ENCODE assay signal across 22 cellular contexts in the genomic region with DNA sequence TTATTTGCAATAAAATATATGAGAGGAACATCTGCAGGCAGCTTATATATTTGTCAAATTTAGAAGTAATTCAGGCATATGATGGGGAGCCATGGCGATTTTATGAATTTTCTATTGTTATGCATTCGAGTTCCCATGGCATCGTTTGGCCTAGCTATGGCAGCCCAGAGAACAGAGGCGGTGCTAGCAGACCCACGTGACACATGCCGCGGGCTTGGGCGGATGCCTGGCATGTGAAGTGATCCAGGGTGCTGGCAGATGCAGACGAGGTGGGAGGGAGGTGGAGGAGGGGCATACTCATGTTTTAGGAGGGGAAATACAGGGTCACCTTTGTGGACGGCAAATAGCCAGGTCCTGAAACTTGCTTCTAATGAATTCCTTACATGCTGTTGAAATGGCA.
DNase-seq lines count a peak whose midpoint lies in the region; FAIRE-seq and TF ChIP-seq lines count a peak whose summit lies in the region.
"Had no signal": no experiment of that assay in that cellular context is flagged by ENCODE, and none has a peak within 500 bp of the region (broad histone marks: within the 10 kb centered on the region; RNA-seq: fewer than 3 reads in every experiment).

No MANE protein-coding gene starts in this region.

- no peaks in the 10 kb centered on the region for H3K27me3 ChIP-seq in mucosa of rectum (ENCODE audit: control insufficient read depth in 2 of 2, insufficient read depth in 2 of 2, low read length in 2 of 2)
- no peaks in the 10 kb centered on the region for H3K27me3 ChIP-seq in WERI-Rb-1 (ENCODE audit: insufficient read depth, low read depth, severe bottlenecking)
- H3K27me3 ChIP-seq: esophagus muscularis mucosa, left lung had no signal

- FAIRE-seq in urothelium cell line (lab: Jason Lieb, UNC) = no peak
- FAIRE-seq: GM12891 had no signal

- H3K9me3 ChIP-seq in mucosa of rectum (ENCODE audit: control insufficient read depth in 2 of 2, low read length in 2 of 2) (no peaks in the 10 kb centered on the region), WERI-Rb-1 (ENCODE audit: severe bottlenecking) (no peaks in the 10 kb centered on the region)
- H3K9me3 ChIP-seq: esophagus muscularis mucosa, left lung, thoracic aorta had no signal

- H3K9ac ChIP-seq in mucosa of rectum (ENCODE audit: low read depth in 1 of 2, low read length in 2 of 2) = no peak overlapping the region

- H3K27ac ChIP-seq in 22Rv1 (peak overlapping the region; percentile 55), mucosa of rectum (ENCODE audit: low read depth in 2 of 2, low read length in 2 of 2) (peak overlapping the region; percentile 73), WERI-Rb-1 (no peak overlapping the region)
- H3K27ac ChIP-seq: esophagus muscularis mucosa, left lung, thoracic aorta had no signal

- intact Hi-C loops in head of caudate nucleus (cut with DNase I) = no loop called here

- peak; percentile 42 for DNase-seq in H4 (ENCODE audit: low spot score)
- DNase-seq in head of caudate nucleus = peak in 41 of 42 donors; percentile 36 to 86 (median 61)
- no peak for DNase-seq in urothelium cell line (ENCODE audit: low spot score)
- DNase-seq in WERI-Rb-1 = no peak
- no peak for DNase-seq in NCI-H128 (lab: John Stamatoyannopoulos, UW; ENCODE audit: unreplicated experiment)
- no peak for DNase-seq in SIG-M5 (lab: John Stamatoyannopoulos, UW)
- DNase-seq: activated CD4-positive, alpha-beta T cell treated with anti-CD3 and anti-CD28 coated beads for 1 hour; activated naive CD4-positive, alpha-beta T cell treated with anti-CD3 and anti-CD28 coated beads, Interleukin-2, amount 10 ng/mL, durations not matched to agents 7 days and 5 days; activated T-cell treated with anti-CD3 and anti-CD28 coated beads, Interleukin-2, amount 50 U/mL, for 72 hours; CD4-positive, CD25-positive, alpha-beta regulatory T cell; cerebellar nuclear complex; effector CD8-positive, alpha-beta T cell; GOT3; left lung; NCI-H1930; NCI-H510A; SW 1271 had no signal

- no peak for TF ChIP-seq CTCF in 22Rv1 (IDR thresholded peaks at IDR 0.05)
- TF ChIP-seq CTCF in WERI-Rb-1 (IDR thresholded peaks at IDR 0.05; ENCODE audit: low read depth, low read length) = no peak

- peaks cover 0 to 18% of the 10 kb centered on the region in 2 donors for H3K4me1 ChIP-seq in mucosa of rectum (ENCODE audit: control insufficient read depth in 2 of 2, insufficient read depth in 2 of 2, low read length in 2 of 2)
- H3K4me1 ChIP-seq: left lung had no signal

- H3K36me3 ChIP-seq in mucosa of rectum (ENCODE audit: control insufficient read depth in 2 of 2, insufficient read depth in 2 of 2, low read length in 2 of 2) (no peaks in the 10 kb centered on the region), WERI-Rb-1 (no peaks in the 10 kb centered on the region)
- H3K36me3 ChIP-seq: left lung, thoracic aorta had no signal

- H3K4me3 ChIP-seq in mucosa of rectum (ENCODE audit: low read length in 2 of 2) (no peak overlapping the region), WERI-Rb-1 (ENCODE audit: low read depth, low read length) (no peak overlapping the region)
- H3K4me3 ChIP-seq: esophagus muscularis mucosa, left lung, thoracic aorta had no signal

Comparison
In these comparisons a context has a peak if more than half of its experiments do, and no peak if none do; other contexts are left out.
1. DNase-seq: peak in H4 (single experiment) and head of caudate nucleus (41 of 42); none in urothelium cell line (single experiment), WERI-Rb-1 (single experiment), NCI-H128 (single experiment) and SIG-M5 (single experiment).